33 cellular contexts compared by ENCODE assay signal in the genomic region with DNA sequence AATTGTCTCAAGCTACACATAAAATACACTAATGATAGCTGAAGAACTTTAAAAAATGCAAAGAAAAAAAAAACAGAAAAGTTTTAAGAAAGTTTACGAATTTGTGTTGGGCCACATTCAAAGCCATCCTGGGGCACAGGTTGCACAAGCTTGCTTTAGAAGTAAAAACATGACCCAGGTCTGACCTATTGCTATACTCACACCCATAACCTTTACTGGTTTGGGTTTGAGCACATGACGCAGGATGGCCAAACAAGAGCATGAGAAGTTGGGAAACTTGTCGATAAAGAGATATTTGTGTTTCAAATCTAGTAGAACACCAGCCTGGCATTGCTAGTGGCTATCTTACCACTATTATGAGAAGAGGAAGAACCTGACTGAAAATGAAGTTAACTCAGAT.
"Had no signal": no experiment of that assay in that cellular context is flagged by ENCODE, and none has a peak within 500 bp of the region (broad histone marks: within the 10 kb centered on the region; RNA-seq: fewer than 3 reads in every experiment).

No MANE protein-coding gene starts in this region.

- H3K4me3 ChIP-seq: ascending aorta, cardiac muscle cell had no signal

- ATAC-seq: activated CD4-positive, alpha-beta T cell treated with anti-CD3 and anti-CD28 coated beads for 36 hours; activated CD4-positive, CD25-positive, alpha-beta regulatory T cell treated with anti-CD3 and anti-CD28 coated beads, Interleukin-2, amount 50 U/mL, for 24 hours; activated CD8-positive, alpha-beta memory T cell treated with anti-CD3 and anti-CD28 coated beads, Interleukin-2, amount 10 ng/mL, durations not matched to agents 7 days and 5 days; activated CD8-positive, alpha-beta T cell treated with anti-CD3 and anti-CD28 coated beads, Interleukin-2, amount 10 ng/mL, durations not matched to agents 7 days and 5 days; activated naive CD8-positive, alpha-beta T cell treated with anti-CD3 and anti-CD28 coated beads, Interleukin-2, amount 50 U/mL, for 24 hours; WTC11 had no signal

- H3K4me1 ChIP-seq: ascending aorta had no signal

- H3K36me3 ChIP-seq: ascending aorta, cardiac muscle cell, WERI-Rb-1 had no signal

- H3K27me3 ChIP-seq: ascending aorta, cardiac muscle cell had no signal

- DNase-seq: activated CD4-positive, alpha-beta memory T cell treated with anti-CD3 and anti-CD28 coated beads, Interleukin-2, amount 10 ng/mL, durations not matched to agents 7 days and 5 days; activated CD4-positive, alpha-beta T cell treated with anti-CD3 and anti-CD28 coated beads for 1 hour; activated CD4-positive, alpha-beta T cell treated with anti-CD3 and anti-CD28 coated beads for 36 hours; activated CD4-positive, alpha-beta T cell treated with anti-CD3 and anti-CD28 coated beads for 48 hours; activated CD4-positive, alpha-beta T cell treated with anti-CD3 and anti-CD28 coated beads, Interleukin-2, amount 10 ng/mL, durations not matched to agents 7 days and 5 days; activated CD4-positive, alpha-beta T cell treated with anti-CD3 and anti-CD28 coated beads, Interleukin-2, amount 50 U/mL, for 48 hours; activated CD4-positive, CD25-positive, alpha-beta regulatory T cell; activated CD8-positive, alpha-beta memory T cell treated with anti-CD3 and anti-CD28 coated beads for 24 hours; activated CD8-positive, alpha-beta memory T cell treated with anti-CD3 and anti-CD28 coated beads, Interleukin-2, amount 10 ng/mL, durations not matched to agents 7 days and 5 days; activated CD8-positive, alpha-beta memory T cell treated with anti-CD3 and anti-CD28 coated beads, Interleukin-2, amount 50 U/mL, for 48 hours; activated CD8-positive, alpha-beta T cell treated with anti-CD3 and anti-CD28 coated beads, Interleukin-2, amount 10 ng/mL, durations not matched to agents 7 days and 5 days; activated effector memory CD4-positive, alpha-beta T cell treated with Interleukin-2 at 50 U/mL for 16 hours; activated gamma-delta T cell; activated naive CD4-positive, alpha-beta T cell treated with anti-CD3 and anti-CD28 coated beads, Interleukin-2, amount 10 ng/mL, durations not matched to agents 7 days and 5 days; activated naive CD4-positive, alpha-beta T cell treated with Interleukin-2 at 50 U/mL for 16 hours; activated naive CD8-positive, alpha-beta T cell treated with anti-CD3 and anti-CD28 coated beads, Interleukin-2, amount 10 ng/mL, durations not matched to agents 7 days and 5 days; activated naive CD8-positive, alpha-beta T cell treated with anti-CD3 and anti-CD28 coated beads, Interleukin-2, amount 50 U/mL, for 24 hours; activated T-cell treated with anti-CD3 and anti-CD28 coated beads, Interleukin-2, amount 50 U/mL, for 24 hours; activated T-cell treated with anti-CD3 and anti-CD28 coated beads, Interleukin-2, amount 50 U/mL, for 48 hours; amygdala; anterior cingulate cortex; caudate nucleus; cerebellar nuclear complex; T-helper 1 cell; T-helper 2 cell; T-helper 9 cell; WERI-Rb-1 had no signal

- H3K9me3 ChIP-seq: ascending aorta had no signal

- H3K27ac ChIP-seq: ascending aorta, cardiac muscle cell, WERI-Rb-1 had no signal

- FAIRE-seq: bronchial epithelial cell, TTC549 had no signal
